ENCODE assay signal across 8 cellular contexts in genomic region chr4:38670939-38671593, GRCh38. TPM values are rescaled to one million over a fixed set of nuclear protein-coding genes. Genes with fewer than 3 reads are reported as not detected.
DNase-seq lines count a peak whose midpoint lies in the region; ATAC-seq and TF ChIP-seq lines count a peak whose summit lies in the region.

No MANE protein-coding gene starts in this region.

- POLR2A ChIA-PET in activated CD8-positive, alpha-beta T cell treated with anti-CD3 and anti-CD28 coated beads for 36 hours (lab: Charles Lee): no interaction called here
- POLR2A ChIA-PET in activated CD8-positive, alpha-beta T cell treated with anti-CD3 and anti-CD28 coated beads, Interleukin-2, amount 10 ng/mL, durations not matched to agents 7 days and 5 days (lab: Charles Lee): no interaction called here
- POLR2A ChIA-PET in SK-N-SH (lab: Yijun Ruan, JAX): interaction anchor here (0.6 kb wide), 1 partner anchor 313 kb away, joined by 3 read pairs; no protein-coding TSS in a partner anchor

- H3K4me3 ChIP-seq in hepatocyte: no peak overlapping the region
- no peak overlapping the region for H3K4me3 ChIP-seq in WERI-Rb-1 (ENCODE audit: low read depth, low read length)
- H3K4me3 ChIP-seq in SK-N-SH (ENCODE audit: low read depth in 2 of 2, low read length in 1 of 2): no peak overlapping the region

- intact Hi-C loops in activated CD8-positive, alpha-beta T cell treated with anti-CD3 and anti-CD28 coated beads for 36 hours (cut with micrococcal nuclease): loop anchor here (10.0 kb wide), 2 partner anchors 156 to 606 kb away; no protein-coding TSS in a partner anchor

- peak overlapping the region; percentile 91 for H3K27ac Mint-ChIP-seq in activated CD8-positive, alpha-beta T cell treated with anti-CD3 and anti-CD28 coated beads for 36 hours
- no peak overlapping the region for H3K27ac Mint-ChIP-seq in activated CD8-positive, alpha-beta T cell treated with anti-CD3 and anti-CD28 coated beads, Interleukin-2, amount 10 ng/mL, durations not matched to agents 7 days and 5 days

- no peak for DNase-seq in activated CD8-positive, alpha-beta T cell treated with anti-CD3 and anti-CD28 coated beads for 36 hours
- no peak for DNase-seq in activated CD8-positive, alpha-beta T cell treated with anti-CD3 and anti-CD28 coated beads, Interleukin-2, amount 10 ng/mL, durations not matched to agents 7 days and 5 days
- DNase-seq in NOMO-1 treated with DMSO at 0.1 percent for 48 hours (lab: John Stamatoyannopoulos, UW; ENCODE audit: unreplicated experiment) (peak; percentile 59), hepatocyte (ENCODE audit: low spot score) (no peak), WERI-Rb-1 (no peak), SK-N-SH (no peak)

- H4K20me1 ChIP-seq in hepatocyte (ENCODE audit: insufficient read depth, poor library complexity, severe bottlenecking) (peaks cover 49% of the 10 kb centered on the region), SK-N-SH (ENCODE audit: insufficient read depth) (peaks cover 67% of the 10 kb centered on the region)

- CTCF ChIA-PET in activated CD8-positive, alpha-beta T cell treated with anti-CD3 and anti-CD28 coated beads for 36 hours (lab: Charles Lee): interaction anchor here (0.9 to 1.4 kb wide), 4 partner anchors 9 to 493 kb away, joined by 3 to 7 read pairs (median 4); no protein-coding TSS in a partner anchor
- CTCF ChIA-PET in activated CD8-positive, alpha-beta T cell treated with anti-CD3 and anti-CD28 coated beads, Interleukin-2, amount 10 ng/mL, durations not matched to agents 7 days and 5 days (lab: Charles Lee): interaction anchor here (1.2 to 2.9 kb wide), 3 partner anchors 352 to 491 kb away, joined by 5 to 17 read pairs (median 17); no protein-coding TSS in a partner anchor
- CTCF ChIA-PET in SK-N-SH (lab: Yijun Ruan, JAX): interaction anchor here (0.6 to 5.2 kb wide), 3 partner anchors 116 to 491 kb away, joined by 3 to 27 read pairs (median 5); no protein-coding TSS in a partner anchor

- H3K9ac ChIP-seq in SK-N-SH: no peak overlapping the region

- no peaks in the 10 kb centered on the region for H3K27me3 Mint-ChIP-seq in activated CD8-positive, alpha-beta T cell treated with anti-CD3 and anti-CD28 coated beads for 36 hours
- no peaks in the 10 kb centered on the region for H3K27me3 Mint-ChIP-seq in activated CD8-positive, alpha-beta T cell treated with anti-CD3 and anti-CD28 coated beads, Interleukin-2, amount 10 ng/mL, durations not matched to agents 7 days and 5 days (ENCODE audit: low read depth)

- H3K27ac ChIP-seq in hepatocyte: peak overlapping the region; percentile 91
- peak overlapping the region; percentile 33 for H3K27ac ChIP-seq in temporal lobe (ENCODE audit: low read depth, low read length)
- H3K27ac ChIP-seq in WERI-Rb-1: no peak overlapping the region
- peak overlapping the region in 1 of 2 experiments; percentile 85; a peak in 2 of 4 replicates for H3K27ac ChIP-seq in SK-N-SH (ENCODE audit: low read depth in 2 of 2, low read length in 1 of 2)

- H3K9me3 ChIP-seq in hepatocyte (ENCODE audit: low read depth) (no peaks in the 10 kb centered on the region), WERI-Rb-1 (ENCODE audit: severe bottlenecking) (no peaks in the 10 kb centered on the region), SK-N-SH (no peaks in the 10 kb centered on the region)

- no peaks in the 10 kb centered on the region for H3K36me3 Mint-ChIP-seq in activated CD8-positive, alpha-beta T cell treated with anti-CD3 and anti-CD28 coated beads for 36 hours (ENCODE audit: low read depth)
- H3K36me3 Mint-ChIP-seq in activated CD8-positive, alpha-beta T cell treated with anti-CD3 and anti-CD28 coated beads, Interleukin-2, amount 10 ng/mL, durations not matched to agents 7 days and 5 days (ENCODE audit: low read depth): no peaks in the 10 kb centered on the region

- H3K4me1 ChIP-seq in hepatocyte (ENCODE audit: insufficient read depth): peaks cover 83% of the 10 kb centered on the region
- peaks cover 71 to 74% of the 10 kb centered on the region in 2 experiments for H3K4me1 ChIP-seq in SK-N-SH (ENCODE audit: control insufficient read depth in 1 of 2, insufficient read depth in 2 of 2, low read depth in 1 of 2, low read length in 1 of 2)

- WGBS in hepatocyte (ENCODE audit: low lambda C conversion rate, missing lambda C conversion rate): 71% methylated on average over 10 of the region's 10 CpGs
- 92% methylated on average over 10 of the region's 10 CpGs for WGBS in SK-N-SH (ENCODE audit: low lambda C conversion rate)

- peak overlapping the region; percentile 63 for H3K4me3 Mint-ChIP-seq in activated CD8-positive, alpha-beta T cell treated with anti-CD3 and anti-CD28 coated beads for 36 hours
- no peak overlapping the region for H3K4me3 Mint-ChIP-seq in activated CD8-positive, alpha-beta T cell treated with anti-CD3 and anti-CD28 coated beads, Interleukin-2, amount 10 ng/mL, durations not matched to agents 7 days and 5 days

- no peaks in the 10 kb centered on the region for H3K9me3 Mint-ChIP-seq in activated CD8-positive, alpha-beta T cell treated with anti-CD3 and anti-CD28 coated beads for 36 hours
- no peaks in the 10 kb centered on the region for H3K9me3 Mint-ChIP-seq in activated CD8-positive, alpha-beta T cell treated with anti-CD3 and anti-CD28 coated beads, Interleukin-2, amount 10 ng/mL, durations not matched to agents 7 days and 5 days (ENCODE audit: insufficient read depth)

- TF ChIP-seq RAD21 in SK-N-SH (IDR thresholded peaks at IDR 0.05; ENCODE audit: low read length): no peak

- peaks cover 15% of the 10 kb centered on the region for H3F3A ChIP-seq in SK-N-SH (replicated peaks; ENCODE audit: insufficient read depth)

- no peak overlapping the region for H2AFZ ChIP-seq in hepatocyte
- H2AFZ ChIP-seq in SK-N-SH (ENCODE audit: low read depth): no peak overlapping the region

- no peaks in the 10 kb centered on the region for H3K9me2 ChIP-seq in hepatocyte (replicated peaks; ENCODE audit: insufficient read depth)
- H3K9me2 ChIP-seq in SK-N-SH: no peaks in the 10 kb centered on the region

- H3K36me3 ChIP-seq in hepatocyte (replicated peaks; ENCODE audit: insufficient read depth, low read depth): no peaks in the 10 kb centered on the region
- no peaks in the 10 kb centered on the region for H3K36me3 ChIP-seq in WERI-Rb-1
- H3K36me3 ChIP-seq in SK-N-SH (replicated peaks in 1 of 2; ENCODE audit: control insufficient read depth in 1 of 2, insufficient read depth in 2 of 2, low read length in 1 of 2): peaks cover 0 to 3% of the 10 kb centered on the region in 2 experiments

- H3K4me2 ChIP-seq in hepatocyte (peak overlapping the region; percentile 70), SK-N-SH (no peak overlapping the region)

- no peak for ATAC-seq in activated CD8-positive, alpha-beta T cell treated with anti-CD3 and anti-CD28 coated beads for 36 hours
- no peak for ATAC-seq in activated CD8-positive, alpha-beta T cell treated with anti-CD3 and anti-CD28 coated beads, Interleukin-2, amount 10 ng/mL, durations not matched to agents 7 days and 5 days
- ATAC-seq in HG02588 (IDR thresholded peaks at IDR 0.05; ENCODE audit: unreplicated experiment): no peak

- no peak for TF ChIP-seq EP300 in SK-N-SH (IDR thresholded peaks at IDR 0.05; ENCODE audit: borderline replicate concordance in 1 of 2, low read depth in 1 of 2, low read length in 1 of 2)

- no peak for TF ChIP-seq CTCF in activated CD8-positive, alpha-beta T cell treated with anti-CD3 and anti-CD28 coated beads for 36 hours (IDR thresholded peaks at IDR 0.05)
- TF ChIP-seq CTCF in hepatocyte (IDR thresholded peaks at IDR 0.05; ENCODE audit: poor library complexity) (no peak), WERI-Rb-1 (IDR thresholded peaks at IDR 0.05; ENCODE audit: low read depth, low read length) (no peak), SK-N-SH (IDR thresholded peaks at IDR 0.05) (no peak)

- H3K27me3 ChIP-seq in hepatocyte: no peaks in the 10 kb centered on the region
- no peaks in the 10 kb centered on the region for H3K27me3 ChIP-seq in WERI-Rb-1 (ENCODE audit: insufficient read depth, low read depth, severe bottlenecking)
- no peaks in the 10 kb centered on the region for H3K27me3 ChIP-seq in SK-N-SH (ENCODE audit: insufficient read depth)

- peaks cover 93% of the 10 kb centered on the region for H3K4me1 Mint-ChIP-seq in activated CD8-positive, alpha-beta T cell treated with anti-CD3 and anti-CD28 coated beads for 36 hours (ENCODE audit: low read depth)
- peaks cover 82% of the 10 kb centered on the region for H3K4me1 Mint-ChIP-seq in activated CD8-positive, alpha-beta T cell treated with anti-CD3 and anti-CD28 coated beads, Interleukin-2, amount 10 ng/mL, durations not matched to agents 7 days and 5 days (ENCODE audit: low read depth)

- H3K79me2 ChIP-seq in hepatocyte (peaks cover 86% of the 10 kb centered on the region), SK-N-SH (ENCODE audit: insufficient read depth) (peaks cover 100% of the 10 kb centered on the region)

TF ChIP-seq in SK-N-SH, 30 proteins besides CTCF, POLR2A, EP300 and RAD21 (continues in another document):
- no peak for TF ChIP-seq NFIC (IDR thresholded peaks at IDR 0.05; ENCODE audit: borderline replicate concordance)
- no peak for TF ChIP-seq GABPA (IDR thresholded peaks at IDR 0.05; ENCODE audit: low read depth)
- TF ChIP-seq USF2 (IDR thresholded peaks at IDR 0.05; ENCODE audit: borderline replicate concordance, low read depth, low read length): no peak
- TF ChIP-seq POLR2AphosphoS5 (IDR thresholded peaks at IDR 0.05; ENCODE audit: low read depth, low read length): no peak
- TF ChIP-seq SMC3 (IDR thresholded peaks at IDR 0.05; ENCODE audit: low read depth, low read length): no peak
- TF ChIP-seq RFX5 (IDR thresholded peaks at IDR 0.05; ENCODE audit: low read length): no peak
- no peak for TF ChIP-seq RCOR1 (IDR thresholded peaks at IDR 0.05; ENCODE audit: low read length)
- no peak for TF ChIP-seq RXRA (IDR thresholded peaks at IDR 0.05; ENCODE audit: borderline replicate concordance, low read depth)
- TF ChIP-seq GATA2 (CRISPR knock-in tag; IDR thresholded peaks at IDR 0.05): no peak
- TF ChIP-seq TAF1 (IDR thresholded peaks at IDR 0.05; ENCODE audit: borderline replicate concordance, low read depth, low read length): no peak

RNA-seq across cellular contexts. Expression of gene KLF3, which starts 7.1 kb away (rescaled TPM):
- 1 to 10 TPM; 5.5 to 6.0 TPM for total RNA-seq in activated CD8-positive, alpha-beta T cell treated with anti-CD3 and anti-CD28 coated beads for 36 hours
- total RNA-seq in activated CD8-positive, alpha-beta T cell treated with anti-CD3 and anti-CD28 coated beads, Interleukin-2, amount 10 ng/mL, durations not matched to agents 7 days and 5 days: 1 to 10 TPM; 8.1 to 8.3 TPM
- 77.3 and 81.1 TPM in 2 replicates for total RNA-seq in hepatocyte
- polyA plus RNA-seq in hepatocyte: 68.4 and 74.2 TPM in 2 replicates
- 25.3 TPM for total RNA-seq in temporal lobe
- 8.2 and 8.9 TPM in 2 replicates for polyA plus RNA-seq in SK-N-SH (2012; rRNA removed)
- polyA plus RNA-seq in SK-N-SH (2012; cell fraction: cytosol; rRNA removed): 9.7 and 10.4 TPM in 2 replicates
- polyA plus RNA-seq in SK-N-SH (2012; cell fraction: nucleus; rRNA removed): 6.0 and 11.1 TPM in 2 replicates
